10 cellular contexts compared by ENCODE assay signal in the genomic region with DNA sequence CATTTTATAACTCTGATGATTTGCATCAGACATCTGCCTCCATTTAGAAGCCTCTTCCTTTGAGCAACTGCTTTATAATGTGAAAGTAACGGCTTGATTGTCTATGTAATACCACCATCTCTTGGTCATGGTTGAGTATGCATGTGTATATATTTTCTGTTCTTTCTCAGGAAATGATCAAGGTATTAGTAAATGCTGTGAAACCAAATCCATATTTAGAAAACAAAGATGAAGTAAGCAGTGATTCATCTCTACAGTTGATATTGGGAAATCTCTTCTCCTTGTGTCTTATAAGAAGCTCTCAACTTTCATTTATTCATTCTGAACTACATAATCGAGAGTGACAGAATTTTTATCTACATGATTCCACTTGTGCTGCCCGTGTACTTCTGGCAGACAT.
A peak's percentile ranks its signal among the peaks of the same experiment; 100 is the strongest.
DNase-seq lines count a peak whose midpoint lies in the region; ATAC-seq, FAIRE-seq and TF ChIP-seq lines count a peak whose summit lies in the region.
"Had no signal": no experiment of that assay in that cellular context is flagged by ENCODE, and none has a peak within 500 bp of the region (broad histone marks: within the 10 kb centered on the region; RNA-seq: fewer than 3 reads in every experiment).

No MANE protein-coding gene starts in this region.

- H3K36me3 Mint-ChIP-seq in neural crest cell (ENCODE audit: low read depth) = no peaks in the 10 kb centered on the region
- no peaks in the 10 kb centered on the region for H3K36me3 Mint-ChIP-seq in effector memory CD8-positive, alpha-beta T cell (ENCODE audit: insufficient read depth)

- 54% methylated on average over 3 of the region's 3 CpGs; no CpG with 5 or more reads in 1 of the 2 experiments for WGBS in H1 (ENCODE audit: extremely low coverage in 1 of 2, insufficient coverage in 1 of 2, insufficient read length in 1 of 2, insufficient replicate concordance in 2 of 2, low coverage in 1 of 2, low lambda C conversion rate in 2 of 2, missing lambda C conversion rate in 1 of 2), 2 experiments

- H2BK12ac ChIP-seq in H1 (ENCODE audit: low read depth, low read length) = no peak overlapping the region

- no peaks in the 10 kb centered on the region for H3K79me1 ChIP-seq in H1 (ENCODE audit: low read depth, low read length)

- no peak overlapping the region for H2BK5ac ChIP-seq in H1 (ENCODE audit: low read depth, low read length)

- H4K20me1 ChIP-seq in H1 (replicated peaks in 1 of 2; ENCODE audit: control insufficient read depth in 1 of 2, insufficient read depth in 2 of 2, low read length in 2 of 2) = no peaks in the 10 kb centered on the region
- H4K20me1 ChIP-seq: BLaER1 had no signal

- H3K23me2 ChIP-seq in H1 (ENCODE audit: low read depth, low read length) = no peaks in the 10 kb centered on the region

- peak in 1 of 3 experiments; percentile 39; a peak in 2 of 4 replicates for TF ChIP-seq CTCF in H1 (IDR thresholded peaks at IDR 0.05; ENCODE audit: control extremely low read depth in 1 of 3, insufficient read depth in 1 of 3, low read depth in 1 of 3, low read length in 3 of 3)
- peak; percentile 67 for TF ChIP-seq CTCF in neural crest cell (conservative IDR thresholded peaks at IDR 0.05)

- H3K27ac ChIP-seq in H1 (ENCODE audit: low read depth, low read length) = no peak overlapping the region
- H3K27ac ChIP-seq: BLaER1 had no signal

- H3K27ac Mint-ChIP-seq in neural crest cell (ENCODE audit: unreplicated experiment) = no peak overlapping the region
- H3K27ac Mint-ChIP-seq in effector memory CD8-positive, alpha-beta T cell = no peak overlapping the region

- TF ChIP-seq POLR2A in H1 (IDR thresholded peaks at IDR 0.05; ENCODE audit: control extremely low read depth in 1 of 2, low read depth in 2 of 2, low read length in 2 of 2) = no peak

- H3K27me3 Mint-ChIP-seq in neural crest cell (ENCODE audit: low read depth) = no peaks in the 10 kb centered on the region
- no peaks in the 10 kb centered on the region for H3K27me3 Mint-ChIP-seq in effector memory CD8-positive, alpha-beta T cell
- H3K27me3 Mint-ChIP-seq: central memory CD8-positive, alpha-beta T cell had no signal

- peaks cover 2% of the 10 kb centered on the region for H3K9me3 Mint-ChIP-seq in neural crest cell
- H3K9me3 Mint-ChIP-seq in effector memory CD8-positive, alpha-beta T cell = peaks cover 6 to 9% of the 10 kb centered on the region in 2 donors

- no peak overlapping the region for H2AK5ac ChIP-seq in H1 (ENCODE audit: low read depth, low read length)

- no peak overlapping the region for H3K4me3 Mint-ChIP-seq in neural crest cell
- H3K4me3 Mint-ChIP-seq in effector memory CD8-positive, alpha-beta T cell = no peak overlapping the region
- H3K4me3 Mint-ChIP-seq: central memory CD8-positive, alpha-beta T cell had no signal

- no peak for FAIRE-seq in H1 (lab: Jason Lieb, UNC)

- H3K14ac ChIP-seq in H1 (ENCODE audit: insufficient read length) = no peak overlapping the region

- no peak overlapping the region for H2BK120ac ChIP-seq in H1 (replicated peaks; ENCODE audit: low read depth, low read length)

- no peak overlapping the region for H4K5ac ChIP-seq in H1 (ENCODE audit: insufficient read length, low read depth, low read length)

- H3K27me3 ChIP-seq in H1 (replicated peaks in 1 of 4; ENCODE audit: control insufficient read depth in 3 of 4, extremely low read depth in 1 of 4, insufficient read depth in 3 of 4, low read length in 3 of 4) = no peaks in the 10 kb centered on the region
- H3K27me3 ChIP-seq: BLaER1 had no signal

- ATAC-seq in HG02763 (IDR thresholded peaks at IDR 0.05; ENCODE audit: unreplicated experiment) = peak; percentile 84
- no peak for ATAC-seq in effector memory CD8-positive, alpha-beta T cell (replicated peaks)

- H3K4me2 ChIP-seq in H1 (ENCODE audit: insufficient read depth in 1 of 2, low read depth in 2 of 2, low read length in 2 of 2) = no peak overlapping the region
- H3K4me2 ChIP-seq: BLaER1 had no signal

- H2AFZ ChIP-seq in H1 (ENCODE audit: low read length) = no peak overlapping the region

- no peak overlapping the region for H2BK20ac ChIP-seq in H1 (ENCODE audit: low read length)

- no peak overlapping the region for H4K91ac ChIP-seq in H1 (replicated peaks; ENCODE audit: insufficient read length, low read length)

- TF ChIP-seq RAD21 in H1 (IDR thresholded peaks at IDR 0.05 in 1 of 2, conservative IDR thresholded peaks at IDR 0.05 in 1 of 2; ENCODE audit: low read depth in 2 of 2, low read length in 2 of 2) = peak; percentile 74 to 77

- no peaks in the 10 kb centered on the region for H3K4me1 Mint-ChIP-seq in neural crest cell
- H3K4me1 Mint-ChIP-seq in effector memory CD8-positive, alpha-beta T cell (ENCODE audit: low read depth in 2 of 2) = no peaks in the 10 kb centered on the region
- H3K4me1 Mint-ChIP-seq: central memory CD8-positive, alpha-beta T cell had no signal

- H3K4me1 ChIP-seq in H1 (replicated peaks in 1 of 4; ENCODE audit: control insufficient read depth in 3 of 4, insufficient read depth in 4 of 4, low read length in 3 of 4) = no peaks in the 10 kb centered on the region

- H3K23ac ChIP-seq in H1 (ENCODE audit: insufficient read length) = no peak overlapping the region

- no peak overlapping the region for H3K56ac ChIP-seq in H1 (replicated peaks; ENCODE audit: insufficient read length, low read depth, low read length)

- CTCF ChIA-PET in H1 (lab: Charles Lee; ENCODE audit: partially characterized antibody) = interaction anchor here (0.7 to 2.8 kb wide), 7 partner anchors 8 to 246 kb away, joined by 3 to 16 read pairs (median 4); no protein-coding TSS in a partner anchor

- peaks cover 8 to 9% of the 10 kb centered on the region in 2 experiments for H3K9me3 ChIP-seq in H1 (ENCODE audit: insufficient read depth in 2 of 2, low read depth in 1 of 2, low read length in 1 of 2)
- H3K9me3 ChIP-seq: BLaER1 had no signal

- no peak for TF ChIP-seq EP300 in H1 (IDR thresholded peaks at IDR 0.05; ENCODE audit: borderline replicate concordance in 1 of 2, low read depth in 2 of 2, low read length in 2 of 2)

- DNase-seq in NCI-H1694 (lab: John Stamatoyannopoulos, UW) = peak; percentile 1
- no peak for DNase-seq in NCI-H1694 treated with DMSO at 0.1 percent for 48 hours (lab: John Stamatoyannopoulos, UW)
- DNase-seq in NCI-H2227 treated with DMSO at 0.1 percent for 48 hours (lab: John Stamatoyannopoulos, UW) = peak; percentile 48
- no peak for DNase-seq in H1 (ENCODE audit: low read depth in 1 of 2, low spot score in 2 of 2)
- no peak for DNase-seq in neural crest cell (ENCODE audit: low read depth, low spot score)
- no peak for DNase-seq in nucleus accumbens (lab: John Stamatoyannopoulos, UW)
- DNase-seq in effector memory CD8-positive, alpha-beta T cell = no peak

- no peak overlapping the region for H4K8ac ChIP-seq in H1 (ENCODE audit: extremely low read depth, insufficient read depth, low read length)

- H3K4me3 ChIP-seq in H1 (ENCODE audit: extremely low read depth in 1 of 4, insufficient read depth in 2 of 4, low read depth in 3 of 4, low read length in 4 of 4) = no peak overlapping the region
- H3K4me3 ChIP-seq: BLaER1 had no signal

- no peaks in the 10 kb centered on the region for H3K79me2 ChIP-seq in H1 (ENCODE audit: control insufficient read depth in 1 of 2, insufficient read depth in 2 of 2, low read length in 2 of 2)

- H2BK15ac ChIP-seq in H1 (ENCODE audit: low read length) = no peak overlapping the region

- no peak overlapping the region for H3K9ac ChIP-seq in H1 (replicated peaks in 1 of 4; ENCODE audit: extremely low read depth in 1 of 4, low read depth in 3 of 4, low read length in 3 of 4)
- H3K9ac ChIP-seq: BLaER1 had no signal

- no peaks in the 10 kb centered on the region for H3K36me3 ChIP-seq in H1 (ENCODE audit: control insufficient read depth in 2 of 4, insufficient read depth in 4 of 4, low read length in 3 of 4)
- H3K36me3 ChIP-seq: BLaER1 had no signal

- POLR2A ChIA-PET in H1 (lab: Charles Lee; ENCODE audit: partially characterized antibody) = no interaction called here

- H3K18ac ChIP-seq in H1 (ENCODE audit: extremely low read depth, low read length) = no peak overlapping the region

- H3K4ac ChIP-seq in H1 (replicated peaks; ENCODE audit: insufficient read length, low read depth, low read length) = no peak overlapping the region

TF ChIP-seq in H1, 55 proteins besides CTCF, POLR2A, EP300 and RAD21:
- TF ChIP-seq EGR1 (IDR thresholded peaks at IDR 0.05; ENCODE audit: borderline replicate concordance, low read depth, low read length) (no peak), EZH2 (IDR thresholded peaks at IDR 0.05; ENCODE audit: low read depth, low read length, severe bottlenecking) (no peak), ASH2L (IDR thresholded peaks at IDR 0.05; ENCODE audit: low read length) (no peak), JUN (IDR thresholded peaks at IDR 0.05; ENCODE audit: low read depth, low read length) (no peak), KDM5A (IDR thresholded peaks at IDR 0.05; ENCODE audit: low read length) (no peak), SIX5 (IDR thresholded peaks at IDR 0.05; ENCODE audit: low read depth, low read length) (no peak), NRF1 (IDR thresholded peaks at IDR 0.05; ENCODE audit: low read depth, low read length) (no peak), RFX5 (IDR thresholded peaks at IDR 0.05; ENCODE audit: borderline replicate concordance, low read depth, low read length) (no peak), NANOG (IDR thresholded peaks at IDR 0.05; ENCODE audit: insufficient read depth, low read depth, low read length, poor library complexity, severe bottlenecking) (no peak), RXRA (IDR thresholded peaks at IDR 0.05; ENCODE audit: insufficient read depth, low read depth, low read length) (no peak)
- TF ChIP-seq, protein P1, sequence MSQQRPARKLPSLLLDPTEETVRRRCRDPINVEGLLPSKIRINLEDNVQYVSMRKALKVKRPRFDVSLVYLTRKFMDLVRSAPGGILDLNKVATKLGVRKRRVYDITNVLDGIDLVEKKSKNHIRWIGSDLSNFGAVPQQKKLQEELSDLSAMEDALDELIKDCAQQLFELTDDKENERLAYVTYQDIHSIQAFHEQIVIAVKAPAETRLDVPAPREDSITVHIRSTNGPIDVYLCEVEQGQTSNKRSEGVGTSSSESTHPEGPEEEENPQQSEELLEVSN (IDR thresholded peaks at IDR 0.05) = no peak

Comparison
In these comparisons a context has a peak if more than half of its experiments do, and no peak if none do; other contexts are left out.
1. DNase-seq: peak in NCI-H1694 (single experiment) and NCI-H2227 treated with DMSO at 0.1 percent for 48 hours (single experiment); none in NCI-H1694 treated with DMSO at 0.1 percent for 48 hours (single experiment), H1 (0 of 2), neural crest cell (single experiment), nucleus accumbens (0 of 56) and effector memory CD8-positive, alpha-beta T cell (0 of 3).